11 cellular contexts compared by ENCODE assay signal in the genomic region with DNA sequence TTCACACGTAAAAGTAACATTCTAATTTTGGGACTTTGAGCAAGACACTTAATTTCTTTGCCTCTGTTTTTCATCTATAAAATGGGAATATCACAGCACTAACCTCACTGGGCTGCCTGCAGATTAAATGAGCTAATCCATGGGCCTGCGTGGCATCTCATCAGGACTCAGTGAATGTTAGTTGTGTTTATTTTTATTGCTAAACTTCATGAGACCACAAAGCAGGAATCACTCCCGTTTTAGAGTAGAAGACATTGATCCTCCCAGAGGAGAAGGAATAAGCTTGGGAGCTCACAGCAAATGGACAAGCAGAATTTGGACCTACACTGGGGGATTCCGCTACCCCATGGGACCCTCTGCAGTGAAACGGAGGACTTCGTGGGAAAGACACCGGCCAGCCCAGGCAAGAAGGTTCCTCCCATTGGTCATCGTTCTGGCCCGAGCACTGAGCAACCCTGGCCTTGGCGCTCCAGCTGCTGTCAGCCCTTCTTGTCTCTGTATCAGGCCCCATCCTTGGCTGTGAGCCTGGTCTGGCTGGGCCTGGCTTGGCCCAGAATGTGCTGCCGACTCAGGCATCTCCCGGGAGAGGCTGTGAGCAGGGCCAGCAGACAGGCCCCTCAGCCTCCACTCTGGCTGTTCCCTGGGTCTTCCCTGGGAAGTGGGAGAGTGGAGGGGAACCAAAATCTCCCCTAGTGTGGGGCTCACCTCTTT.
DNase-seq lines count a peak whose midpoint lies in the region; ATAC-seq and TF ChIP-seq lines count a peak whose summit lies in the region.
"Had no signal": no experiment of that assay in that cellular context is flagged by ENCODE, and none has a peak within 500 bp of the region (broad histone marks: within the 10 kb centered on the region; RNA-seq: fewer than 3 reads in every experiment).

No MANE protein-coding gene starts in this region.

- no peak overlapping the region for H3K4me3 ChIP-seq in right atrium auricular region
- H3K4me3 ChIP-seq in sigmoid colon: no peak overlapping the region
- no peak overlapping the region for H3K4me3 ChIP-seq in endodermal cell (ENCODE audit: low read length)

- TF ChIP-seq EP300 in sigmoid colon (IDR thresholded peaks at IDR 0.05): no peak

- H3K36me3 Mint-ChIP-seq in endodermal cell (ENCODE audit: low read depth) (no peaks in the 10 kb centered on the region), endothelial cell (ENCODE audit: low read depth, unreplicated experiment) (no peaks in the 10 kb centered on the region)
- H3K36me3 Mint-ChIP-seq: brain had no signal

- H3K27me3 ChIP-seq in right atrium auricular region: no peaks in the 10 kb centered on the region
- H3K27me3 ChIP-seq in sigmoid colon: no peaks in the 10 kb centered on the region
- H3K27me3 ChIP-seq in endodermal cell (ENCODE audit: control insufficient read depth, insufficient read depth, low read length, poor library complexity, severe bottlenecking): no peaks in the 10 kb centered on the region

- TF ChIP-seq POLR2A in sigmoid colon (IDR thresholded peaks at IDR 0.05): no peak

- WGBS in sigmoid colon, 2 donors: 80 to 83% methylated on average over 12 of the region's 12 CpGs
- WGBS in endodermal cell (ENCODE audit: insufficient coverage in 1 of 2, insufficient read length in 1 of 2), 2 experiments: 91 to 98% methylated on average over 6 to 12 of the region's 12 CpGs

- H3K27me3 Mint-ChIP-seq in endodermal cell (ENCODE audit: insufficient read depth) (no peaks in the 10 kb centered on the region), endothelial cell (ENCODE audit: unreplicated experiment) (no peaks in the 10 kb centered on the region)
- H3K27me3 Mint-ChIP-seq: brain had no signal

- H3K4me1 Mint-ChIP-seq in endodermal cell (peaks cover 20% of the 10 kb centered on the region), endothelial cell (ENCODE audit: unreplicated experiment) (no peaks in the 10 kb centered on the region)

- H3K27ac Mint-ChIP-seq in endodermal cell (no peak overlapping the region), endothelial cell (ENCODE audit: unreplicated experiment) (no peak overlapping the region)

- no peak overlapping the region for H3K9ac ChIP-seq in endodermal cell (ENCODE audit: extremely low read depth, low read length, poor library complexity, severe bottlenecking)

- H3K4me3 Mint-ChIP-seq in endodermal cell: no peak overlapping the region
- no peak overlapping the region for H3K4me3 Mint-ChIP-seq in endothelial cell (ENCODE audit: unreplicated experiment)
- H3K4me3 Mint-ChIP-seq: brain had no signal

- no peak for ATAC-seq in GM21619 (IDR thresholded peaks at IDR 0.05; ENCODE audit: unreplicated experiment)
- ATAC-seq in HG03280 (IDR thresholded peaks at IDR 0.05; ENCODE audit: unreplicated experiment): no peak

- H3K4me1 ChIP-seq in right atrium auricular region (peaks cover 0 to 17% of the 10 kb centered on the region in 2 donors), sigmoid colon (peaks cover 0 to 22% (median 17%) of the 10 kb centered on the region in 4 donors), endodermal cell (ENCODE audit: control insufficient read depth, insufficient read depth, low read length) (peaks cover 12% of the 10 kb centered on the region)

- H3K9me3 Mint-ChIP-seq in endodermal cell (no peaks in the 10 kb centered on the region), endothelial cell (ENCODE audit: unreplicated experiment) (no peaks in the 10 kb centered on the region)

- peak; percentile 87 for DNase-seq in GM03348 (ENCODE audit: low spot score)
- DNase-seq in amygdala (lab: John Stamatoyannopoulos, UW): peak in 39 of 56 donors; percentile 5 to 71 (median 27)
- DNase-seq in right atrium auricular region (ENCODE audit: low spot score): peak; percentile 82
- DNase-seq in sigmoid colon: peak; percentile 92
- DNase-seq in endodermal cell: no peak
- no peak for DNase-seq in endothelial cell (ENCODE audit: low spot score)
- DNase-seq: DND-41, NCI-H2171 treated with DMSO at 0.1 percent for 48 hours had no signal

- H3K27ac ChIP-seq in right atrium auricular region (peak overlapping the region; percentile 33 to 40), sigmoid colon (peak overlapping the region; percentile 28 to 63 (median 44)), endodermal cell (ENCODE audit: low read depth, low read length) (no peak overlapping the region)

- peaks cover 3% of the 10 kb centered on the region for H3K36me3 ChIP-seq in right atrium auricular region
- no peaks in the 10 kb centered on the region for H3K36me3 ChIP-seq in sigmoid colon
- no peaks in the 10 kb centered on the region for H3K36me3 ChIP-seq in endodermal cell (ENCODE audit: control insufficient read depth, insufficient read depth, low read length)

- H3K9me3 ChIP-seq in right atrium auricular region: no peaks in the 10 kb centered on the region
- H3K9me3 ChIP-seq in sigmoid colon: no peaks in the 10 kb centered on the region
- H3K9me3 ChIP-seq in endodermal cell (ENCODE audit: control insufficient read depth, low read length): no peaks in the 10 kb centered on the region

- TF ChIP-seq CTCF in right atrium auricular region (IDR thresholded peaks at IDR 0.05) (no peak), sigmoid colon (IDR thresholded peaks at IDR 0.05) (no peak), endodermal cell (conservative IDR thresholded peaks at IDR 0.05) (no peak), endothelial cell (IDR thresholded peaks at IDR 0.05; ENCODE audit: unreplicated experiment) (no peak)

- intact Hi-C loops in sigmoid colon (cut with DNase I): loop anchor here (5.0 kb wide), 1 partner anchor 80 kb away; a partner anchor contains a TSS

Comparison
In these comparisons a context has a peak if more than half of its experiments do, and no peak if none do; other contexts are left out.
1. DNase-seq: peak in GM03348 (single experiment), amygdala (39 of 56), right atrium auricular region (single experiment) and sigmoid colon (single experiment); none in endodermal cell (single experiment) and endothelial cell (single experiment).